In genomic region chr11:86134580-86135318, GRCh38 we compare ENCODE assay signal across 1 cellular context.
TF ChIP-seq lines count a peak whose summit lies in the region.

No MANE protein-coding gene starts in this region.

TF ChIP-seq in K562, 482 proteins besides CTCF, POLR2A, EP300 and RAD21 (continued from another document and continues in another):
- peak; percentile 34; the same call in 1 of the 2 replicates for TF ChIP-seq POLR2H (tag; IDR thresholded peaks at IDR 0.05; ENCODE audit: low read depth)
- no peak for TF ChIP-seq ZNF408 (CRISPR knock-in tag; IDR thresholded peaks at IDR 0.05; ENCODE audit: low read depth)
- TF ChIP-seq FOXM1 (IDR thresholded peaks at IDR 0.05; ENCODE audit: low read depth) = peak; percentile 66
- no peak for TF ChIP-seq FOXM1 (CRISPR knock-in tag; IDR thresholded peaks at IDR 0.05; ENCODE audit: low read depth)
- no peak for TF ChIP-seq ZSCAN29 (IDR thresholded peaks at IDR 0.05)
- TF ChIP-seq ESRRA (IDR thresholded peaks at IDR 0.05; ENCODE audit: borderline replicate concordance, low read depth) = peak; percentile 90; the same call in 1 of the 2 replicates
- no peak for TF ChIP-seq ZNF444 (CRISPR knock-in tag; IDR thresholded peaks at IDR 0.05)
- TF ChIP-seq RB1 (IDR thresholded peaks at IDR 0.05; ENCODE audit: low read depth) = no peak
- TF ChIP-seq SP2 (IDR thresholded peaks at IDR 0.05; ENCODE audit: extremely low read depth, low read depth, low read length, poor library complexity, severe bottlenecking) = no peak
- TF ChIP-seq ZNF609 (CRISPR knock-in tag; IDR thresholded peaks at IDR 0.05; ENCODE audit: borderline replicate concordance) = no peak
- TF ChIP-seq ZEB2 (IDR thresholded peaks at IDR 0.05) = peak; percentile 43
- no peak; the same call in 1 of the 2 replicates for TF ChIP-seq MAFG (tag; conservative IDR thresholded peaks at IDR 0.05)
- peak; percentile 64; the same call in 1 of the 2 replicates for TF ChIP-seq STAT5A (IDR thresholded peaks at IDR 0.05; ENCODE audit: borderline replicate concordance, low read length)
- 0 out of 2 replicates have a peak, but pooled peaks have one; percentile 43 for TF ChIP-seq CBFB (CRISPR knock-in tag; IDR thresholded peaks at IDR 0.05)
- TF ChIP-seq HOXB6 (CRISPR knock-in tag; IDR thresholded peaks at IDR 0.05; ENCODE audit: borderline replicate concordance) = no peak
- no peak for TF ChIP-seq CHD7 (IDR thresholded peaks at IDR 0.05; ENCODE audit: low read depth, low read length)
- no peak for TF ChIP-seq ZNF551 (CRISPR knock-in tag; IDR thresholded peaks at IDR 0.05)
- peak; percentile 68 for TF ChIP-seq CTBP1 (IDR thresholded peaks at IDR 0.05; ENCODE audit: borderline replicate concordance)
- no peak for TF ChIP-seq BRF2 (IDR thresholded peaks at IDR 0.05; ENCODE audit: borderline replicate concordance, insufficient read depth, insufficient read length)
- TF ChIP-seq PHB2 (IDR thresholded peaks at IDR 0.05; ENCODE audit: low read depth) = no peak; the same call in 1 of the 2 replicates
- TF ChIP-seq AFF1 (IDR thresholded peaks at IDR 0.05; ENCODE audit: low read depth in 1 of 2, partially characterized antibody in 2 of 2) = peak; percentile 55 to 67
- TF ChIP-seq DIDO1 (tag; IDR thresholded peaks at IDR 0.05; ENCODE audit: low read depth) = no peak
- peak; percentile 54; the same call in 1 of the 2 replicates for TF ChIP-seq POLR2AphosphoS5 (IDR thresholded peaks at IDR 0.05; ENCODE audit: control insufficient read depth, insufficient read depth, low read depth, low read length)
- peak; percentile 55 for TF ChIP-seq MTA2 (IDR thresholded peaks at IDR 0.05; ENCODE audit: low read depth)
- TF ChIP-seq KHSRP (IDR thresholded peaks at IDR 0.05) = no peak
- no peak for TF ChIP-seq ZNF583 (CRISPR knock-in tag; IDR thresholded peaks at IDR 0.05)
- no peak for TF ChIP-seq ILF3 (IDR thresholded peaks at IDR 0.05; ENCODE audit: borderline replicate concordance)
- no peak for TF ChIP-seq PTBP1 (IDR thresholded peaks at IDR 0.05; ENCODE audit: low read depth, low read length)
- peak; percentile 73 for TF ChIP-seq MECOM (CRISPR knock-in tag; IDR thresholded peaks at IDR 0.05)
- peak; percentile 96 for TF ChIP-seq HMBOX1 (IDR thresholded peaks at IDR 0.05)
- no peak for TF ChIP-seq ZNF175 (CRISPR knock-in tag; IDR thresholded peaks at IDR 0.05; ENCODE audit: low read depth)
- no peak for TF ChIP-seq TAF15 (IDR thresholded peaks at IDR 0.05; ENCODE audit: low read depth, low read length)
- no peak for TF ChIP-seq ZNF347 (CRISPR knock-in tag; IDR thresholded peaks at IDR 0.05; ENCODE audit: low read depth)
- TF ChIP-seq BRD9 (IDR thresholded peaks at IDR 0.05; ENCODE audit: low read depth, partially characterized antibody) = peak; percentile 39
- no peak for TF ChIP-seq ZNF740 (CRISPR knock-in tag; IDR thresholded peaks at IDR 0.05)
- no peak for TF ChIP-seq ZNF740 (tag; IDR thresholded peaks at IDR 0.05)
